ENCODE assay signal across 8 cellular contexts in the genomic region with DNA sequence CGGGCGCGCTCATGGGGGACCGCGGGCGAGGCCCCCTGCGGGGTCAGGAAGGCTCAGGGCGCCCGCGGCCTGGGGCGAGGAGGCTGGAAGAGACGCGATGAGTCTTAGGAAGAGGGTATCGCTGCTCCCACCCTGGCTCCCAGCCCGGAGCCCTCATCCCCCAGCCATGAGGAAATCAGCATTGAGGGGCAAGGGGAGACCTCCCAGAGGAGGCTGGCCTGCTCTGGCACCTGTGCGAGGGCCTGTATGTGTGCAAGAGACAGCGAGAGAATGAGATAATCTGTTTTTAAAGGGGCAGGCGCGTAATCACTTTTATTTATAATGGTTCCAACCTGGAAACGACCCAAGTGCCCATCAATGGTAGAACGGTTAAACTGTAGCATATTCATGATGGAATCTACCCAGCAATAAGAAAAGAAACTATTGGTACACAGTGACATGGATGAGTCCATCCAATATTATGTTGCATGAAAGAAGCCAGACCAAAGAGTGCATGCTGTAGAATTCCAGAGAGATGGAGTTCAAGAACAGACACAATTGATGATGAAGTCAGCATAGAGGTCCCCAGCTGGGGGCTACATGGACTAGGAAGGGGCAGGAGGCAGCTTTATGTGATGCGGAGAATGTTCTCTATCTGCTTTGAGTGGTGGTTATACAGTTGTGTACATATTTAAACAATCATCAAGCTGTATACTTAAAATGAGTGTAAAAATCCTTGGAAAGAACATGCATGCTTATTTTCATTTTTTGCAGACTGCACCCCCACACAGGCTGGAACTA. TPM values are rescaled to one million over a fixed set of nuclear protein-coding genes. Genes with fewer than 3 reads are reported as not detected.
DNase-seq lines count a peak whose midpoint lies in the region; ATAC-seq and TF ChIP-seq lines count a peak whose summit lies in the region.

No MANE protein-coding gene starts in this region.

- TF ChIP-seq POLR2A in prostate gland (IDR thresholded peaks at IDR 0.05) = no peak

- 20% methylated on average over 22 of the region's 22 CpGs for WGBS in prostate gland

- H3K4me1 ChIP-seq in colonic mucosa (peaks cover 4% of the 10 kb centered on the region), prostate gland (replicated peaks) (peaks cover 2% of the 10 kb centered on the region), upper lobe of right lung (no peaks in the 10 kb centered on the region)

- peak overlapping the region; percentile 44 for H3K4me3 ChIP-seq in Jurkat, Clone E6-1 (ENCODE audit: low read length)
- peak overlapping the region; percentile 37 for H3K4me3 ChIP-seq in colonic mucosa
- peak overlapping the region; percentile 26 to 37 for H3K4me3 ChIP-seq in prostate gland
- H3K4me3 ChIP-seq in upper lobe of right lung = no peak overlapping the region

- no peaks in the 10 kb centered on the region for H3K27me3 ChIP-seq in colonic mucosa
- H3K27me3 ChIP-seq in prostate gland (replicated peaks; ENCODE audit: insufficient read depth) = no peaks in the 10 kb centered on the region
- H3K27me3 ChIP-seq in upper lobe of right lung = peaks cover 35% of the 10 kb centered on the region

- H3K9ac ChIP-seq in colonic mucosa (ENCODE audit: low read depth in 2 of 2, low read length in 2 of 2) = peak overlapping the region in 1 of 2 donors; percentile 50

- no peak for ATAC-seq in upper lobe of right lung

- DNase-seq in NCI-H146 (lab: John Stamatoyannopoulos, UW) (peak; percentile 53), NCI-H146 treated with DMSO at 0.1 percent for 48 hours (lab: John Stamatoyannopoulos, UW; ENCODE audit: unreplicated experiment) (no peak), colonic mucosa (no peak), prostate gland (ENCODE audit: low spot score) (no peak), NCI-H2107 (lab: John Stamatoyannopoulos, UW) (no peak), upper lobe of right lung (no peak), SW480 (ENCODE audit: low spot score) (no peak)
- DNase-seq in Jurkat, Clone E6-1 (ENCODE audit: low read depth, low spot score) = no peak

- no peak for TF ChIP-seq CTCF in colonic mucosa (IDR thresholded peaks at IDR 0.05)
- no peak for TF ChIP-seq CTCF in prostate gland (IDR thresholded peaks at IDR 0.05)
- TF ChIP-seq CTCF in upper lobe of right lung (IDR thresholded peaks at IDR 0.05) = no peak

- intact Hi-C loops in colonic mucosa (cut with DNase I) = no loop called here
- intact Hi-C loops in prostate gland (cut with DNase I) = no loop called here
- intact Hi-C loops in upper lobe of right lung (cut with DNase I) = no loop called here

- no peak overlapping the region for H3K27ac ChIP-seq in colonic mucosa
- peak overlapping the region in 1 of 2 donors; percentile 51 for H3K27ac ChIP-seq in prostate gland
- no peak overlapping the region for H3K27ac ChIP-seq in upper lobe of right lung

- H3K36me3 ChIP-seq in colonic mucosa (no peaks in the 10 kb centered on the region), prostate gland (no peaks in the 10 kb centered on the region), upper lobe of right lung (no peaks in the 10 kb centered on the region)

- H3K9me3 ChIP-seq in colonic mucosa (no peaks in the 10 kb centered on the region), prostate gland (no peaks in the 10 kb centered on the region), upper lobe of right lung (no peaks in the 10 kb centered on the region)

RNA-seq across cellular contexts. Expression of gene FBXO41, which starts 14.4 kb away (rescaled TPM):
- polyA plus RNA-seq in Jurkat, Clone E6-1 (2012; ENCODE audit: insufficient read depth, insufficient read length) = 30.8 TPM
- total RNA-seq in colonic mucosa (1 to 10 TPM; 2.4 to 2.5 TPM), prostate gland (1 to 10 TPM; 4.2 to 7.4 TPM), upper lobe of right lung (2.1 TPM)

RNA-seq across cellular contexts. Expression of gene EGR4, which starts 23.5 kb away (rescaled TPM):
- 0.49 TPM for polyA plus RNA-seq in Jurkat, Clone E6-1 (2012; ENCODE audit: insufficient read depth, insufficient read length)
- total RNA-seq in colonic mucosa = not detected
- 10 to 100 TPM in 1 of 2 donors, not detected in 1; 11.4 TPM for total RNA-seq in prostate gland
- total RNA-seq in upper lobe of right lung = not detected

RNA-seq across cellular contexts. Expression of gene CCT7, which starts 35.8 kb away (rescaled TPM):
- 897 TPM for polyA plus RNA-seq in Jurkat, Clone E6-1 (2012; ENCODE audit: insufficient read depth, insufficient read length)
- total RNA-seq in colonic mucosa (100 to 1,000 TPM; 147 to 353 TPM), prostate gland (100 to 1,000 TPM; 206 to 242 TPM), upper lobe of right lung (152 TPM)

RNA-seq across cellular contexts. Expression of gene PRADC1, which starts 36.8 kb away (rescaled TPM):
- polyA plus RNA-seq in Jurkat, Clone E6-1 (2012; ENCODE audit: insufficient read depth, insufficient read length) = 41.8 TPM
- total RNA-seq in colonic mucosa (10 to 100 TPM; 36.2 to 47.5 TPM), prostate gland (10 to 100 TPM; 21.4 to 26.3 TPM), upper lobe of right lung (15.5 TPM)

RNA-seq across cellular contexts. Expression of gene SMYD5, which starts 55.8 kb away (rescaled TPM):
- 50.8 TPM for polyA plus RNA-seq in Jurkat, Clone E6-1 (2012; ENCODE audit: insufficient read depth, insufficient read length)
- total RNA-seq in colonic mucosa = 10 to 100 TPM in 1 of 2 donors, 1 to 10 TPM in 1; 9.4 to 18.9 TPM
- 10 to 100 TPM; 12.5 to 36.6 TPM for total RNA-seq in prostate gland
- total RNA-seq in upper lobe of right lung = 16.8 TPM
